Comparison of ENCODE assay signal across 18 cellular contexts in genomic region chr3:30443756-30444673, GRCh38.
A peak's percentile ranks its signal among the peaks of the same experiment; 100 is the strongest.
DNase-seq lines count a peak whose midpoint lies in the region; ATAC-seq, FAIRE-seq and TF ChIP-seq lines count a peak whose summit lies in the region.
"Had no signal": no experiment of that assay in that cellular context is flagged by ENCODE, and none has a peak within 500 bp of the region (broad histone marks: within the 10 kb centered on the region; RNA-seq: fewer than 3 reads in every experiment).

No MANE protein-coding gene starts in this region.

- DNase-seq in HTR-8/SVneo (ENCODE audit: insufficient read length, low spot score) (peak; percentile 41), ascending aorta (ENCODE audit: low spot score in 2 of 2) (no peak), kidney (no peak), stromal cell of bone marrow (ENCODE audit: low read depth) (peak; percentile 54), iPS-NIHi7 (ENCODE audit: extremely low spot score) (no peak), H7 (no peak)
- no peak for DNase-seq in activated naive CD4-positive, alpha-beta T cell (lab: John Stamatoyannopoulos, UW)
- DNase-seq: activated effector memory CD4-positive, alpha-beta T cell treated with anti-CD3 and anti-CD28 coated beads, Interleukin-2, amount 50 U/mL, for 16 hours; effector memory CD4-positive, alpha-beta T cell; mammary epithelial cell; MM.1S; NCI-H748 treated with DMSO at 0.1 percent for 48 hours; T-helper 2 cell had no signal

- H3K36me3 ChIP-seq in ascending aorta (no peaks in the 10 kb centered on the region), kidney (ENCODE audit: control insufficient read depth in 1 of 2, insufficient read depth in 2 of 2, low read length in 2 of 2) (no peaks in the 10 kb centered on the region), H7 (replicated peaks; ENCODE audit: control insufficient read depth, insufficient read depth, low read length) (no peaks in the 10 kb centered on the region)
- H3K36me3 ChIP-seq: HAP-1 had no signal

- peak in 1 of 3 experiments; percentile 23 for TF ChIP-seq CTCF in ascending aorta (IDR thresholded peaks at IDR 0.05)
- no peak for TF ChIP-seq CTCF in kidney (IDR thresholded peaks at IDR 0.05; ENCODE audit: borderline replicate concordance, extremely low read depth, insufficient read depth)

- H3K4me3 ChIP-seq in ascending aorta, result no peak overlapping the region
- H3K4me3 ChIP-seq in kidney (ENCODE audit: low read length in 2 of 2), result no peak overlapping the region
- H3K4me3 ChIP-seq in H7 (ENCODE audit: insufficient read depth, low read depth, low read length), result no peak overlapping the region
- H3K4me3 ChIP-seq: HAP-1, skin epidermis had no signal

- peaks cover 0 to 46% of the 10 kb centered on the region in 2 donors for H3K4me1 ChIP-seq in ascending aorta
- H3K4me1 ChIP-seq in kidney (ENCODE audit: control insufficient read depth in 1 of 2, insufficient read depth in 1 of 2, low read depth in 1 of 2, low read length in 2 of 2), result peaks cover 0 to 3% of the 10 kb centered on the region in 2 donors
- H3K4me1 ChIP-seq: HAP-1 had no signal

- intact Hi-C loops in ascending aorta (cut with DNase I) (loop anchor here (2.0 to 5.0 kb wide), 6 partner anchors 53 to 248 kb away; partner anchors contain the start of gene TGFBR2), kidney (cut with DNase I) (no loop called here)

- H3K9me3 ChIP-seq in ascending aorta, result no peaks in the 10 kb centered on the region
- H3K9me3 ChIP-seq in kidney (ENCODE audit: control insufficient read depth in 1 of 2, low read length in 2 of 2), result no peaks in the 10 kb centered on the region
- H3K9me3 ChIP-seq: HAP-1 had no signal

- no peak overlapping the region for H3K9ac ChIP-seq in kidney (ENCODE audit: low read length in 2 of 2)

- no peaks in the 10 kb centered on the region for H3K27me3 ChIP-seq in ascending aorta
- H3K27me3 ChIP-seq in H7 (ENCODE audit: control insufficient read depth, insufficient read depth, low read length), result no peaks in the 10 kb centered on the region

- FAIRE-seq in HTR-8/SVneo (lab: Jason Lieb, UNC) (peak; percentile 51), kidney (lab: Jason Lieb, UNC) (peak; percentile 64)
- FAIRE-seq: bronchial epithelial cell, D721Med had no signal

- no peak for ATAC-seq in HG03457 (IDR thresholded peaks at IDR 0.05; ENCODE audit: unreplicated experiment)

- H3K27ac ChIP-seq in ascending aorta, result peak overlapping the region; percentile 83 to 85
- no peak overlapping the region for H3K27ac ChIP-seq in kidney (ENCODE audit: low read depth in 2 of 2, low read length in 2 of 2)
- H3K27ac ChIP-seq: skin epidermis had no signal

Comparison
In these comparisons a context has a peak if more than half of its experiments do, and no peak if none do; other contexts are left out.
1. DNase-seq: peak in HTR-8/SVneo (single experiment) and stromal cell of bone marrow (single experiment); none in ascending aorta (0 of 2), kidney (single experiment), iPS-NIHi7 (single experiment), H7 (single experiment) and activated naive CD4-positive, alpha-beta T cell (0 of 4).
2. H3K27ac ChIP-seq: peak in ascending aorta (2 of 2); none in kidney (0 of 2).